In genomic region chr5:150609843-150610584, GRCh38 we compare ENCODE assay signal across 1 cellular context.
TF ChIP-seq lines count a peak whose summit lies in the region.

No MANE protein-coding gene starts in this region.

TF ChIP-seq in HepG2, 621 proteins besides CTCF, POLR2A, EP300 and RAD21 (continues in another document):
- TF ChIP-seq ZBTB14 (CRISPR knock-in tag; IDR thresholded peaks at IDR 0.05) (no peak), SOX6 (IDR thresholded peaks at IDR 0.05) (no peak), SOX6 (CRISPR knock-in tag; IDR thresholded peaks at IDR 0.05) (0 out of 2 replicates have a peak, but pooled peaks have one; percentile 36), ZSCAN25 (CRISPR knock-in tag; IDR thresholded peaks at IDR 0.05) (peak; percentile 93), ZNF747 (CRISPR knock-in tag; IDR thresholded peaks at IDR 0.05; ENCODE audit: borderline replicate concordance) (no peak), NCOR1 (IDR thresholded peaks at IDR 0.05; ENCODE audit: borderline replicate concordance, low read length) (peak; percentile 47; the same call in 1 of the 2 replicates), MEIS1 (CRISPR knock-in tag; IDR thresholded peaks at IDR 0.05; ENCODE audit: borderline replicate concordance) (no peak), ZNF644 (CRISPR knock-in tag; IDR thresholded peaks at IDR 0.05; ENCODE audit: low read depth) (0 out of 2 replicates have a peak, but pooled peaks have one; percentile 19), ZNF280D (CRISPR knock-in tag; IDR thresholded peaks at IDR 0.05) (no peak), HNF4A (CRISPR knock-in tag; IDR thresholded peaks at IDR 0.05) (peak; percentile 92), ZNF274 (CRISPR knock-in tag; IDR thresholded peaks at IDR 0.05) (no peak), NONO (IDR thresholded peaks at IDR 0.05) (no peak), NONO (CRISPR knock-in tag; conservative IDR thresholded peaks at IDR 0.05) (no peak), TFAP4 (IDR thresholded peaks at IDR 0.05; ENCODE audit: borderline replicate concordance, low read depth) (no peak), ZNF772 (CRISPR knock-in tag; IDR thresholded peaks at IDR 0.05) (0 out of 2 replicates have a peak, but pooled peaks have one; percentile 32), NKX3-1 (CRISPR knock-in tag; IDR thresholded peaks at IDR 0.05) (no peak), THRA (CRISPR knock-in tag; IDR thresholded peaks at IDR 0.05; ENCODE audit: borderline replicate concordance) (peak; percentile 66; the same call in 1 of the 2 replicates), ZMYM4 (CRISPR knock-in tag; IDR thresholded peaks at IDR 0.05) (peak; percentile 25; the same call in 1 of the 2 replicates), HNF1A (IDR thresholded peaks at IDR 0.05; ENCODE audit: low read depth) (no peak), HNF1A (CRISPR knock-in tag; IDR thresholded peaks at IDR 0.05; ENCODE audit: borderline replicate concordance) (no peak), PPARG (CRISPR knock-in tag; conservative IDR thresholded peaks at IDR 0.05) (0 out of 2 replicates have a peak, but pooled peaks have one; percentile 22), ZNF574 (CRISPR knock-in tag; IDR thresholded peaks at IDR 0.05) (no peak), ELF3 (CRISPR knock-in tag; IDR thresholded peaks at IDR 0.05) (no peak), RFX3 (CRISPR knock-in tag; IDR thresholded peaks at IDR 0.05) (no peak), PAXIP1 (CRISPR knock-in tag; conservative IDR thresholded peaks at IDR 0.05) (peak; percentile 69; the same call in 1 of the 2 replicates), KDM3A (CRISPR knock-in tag; IDR thresholded peaks at IDR 0.05; ENCODE audit: low read depth) (no peak), NR2F2 (IDR thresholded peaks at IDR 0.05; ENCODE audit: borderline replicate concordance, low read depth) (peak; percentile 62; the same call in 1 of the 2 replicates), ZNF225 (CRISPR knock-in tag; IDR thresholded peaks at IDR 0.05) (no peak), SKIL (CRISPR knock-in tag; IDR thresholded peaks at IDR 0.05; ENCODE audit: borderline replicate concordance) (peak; percentile 41; the same call in 1 of the 2 replicates), TEF (CRISPR knock-in tag; IDR thresholded peaks at IDR 0.05) (no peak), REPIN1 (CRISPR knock-in tag; IDR thresholded peaks at IDR 0.05; ENCODE audit: borderline replicate concordance, low read depth) (no peak), SP5 (CRISPR knock-in tag; IDR thresholded peaks at IDR 0.05; ENCODE audit: borderline replicate concordance, low read depth) (peak; percentile 93), SRSF9 (IDR thresholded peaks at IDR 0.05; ENCODE audit: borderline replicate concordance, insufficient read depth, low read depth, low read length, poor library complexity, severe bottlenecking) (no peak), RXRA (CRISPR knock-in tag; IDR thresholded peaks at IDR 0.05) (peak; percentile 52; the same call in 1 of the 2 replicates), ZNF788 (CRISPR knock-in tag; IDR thresholded peaks at IDR 0.05; ENCODE audit: borderline replicate concordance) (no peak), RARA (CRISPR knock-in tag; IDR thresholded peaks at IDR 0.05) (peak; percentile 52; the same call in 1 of the 2 replicates), NR2F6 (IDR thresholded peaks at IDR 0.05) (peak; percentile 72), NR2F6 (CRISPR knock-in tag; IDR thresholded peaks at IDR 0.05) (peak; percentile 86), HOXA9 (CRISPR knock-in tag; IDR thresholded peaks at IDR 0.05; ENCODE audit: borderline replicate concordance) (no peak), KDM6A (CRISPR knock-in tag; IDR thresholded peaks at IDR 0.05; ENCODE audit: low read depth) (no peak), SALL1 (CRISPR knock-in tag; IDR thresholded peaks at IDR 0.05) (peak; percentile 61)
